Comparison of ENCODE assay signal across 1 cellular context in the genomic region with DNA sequence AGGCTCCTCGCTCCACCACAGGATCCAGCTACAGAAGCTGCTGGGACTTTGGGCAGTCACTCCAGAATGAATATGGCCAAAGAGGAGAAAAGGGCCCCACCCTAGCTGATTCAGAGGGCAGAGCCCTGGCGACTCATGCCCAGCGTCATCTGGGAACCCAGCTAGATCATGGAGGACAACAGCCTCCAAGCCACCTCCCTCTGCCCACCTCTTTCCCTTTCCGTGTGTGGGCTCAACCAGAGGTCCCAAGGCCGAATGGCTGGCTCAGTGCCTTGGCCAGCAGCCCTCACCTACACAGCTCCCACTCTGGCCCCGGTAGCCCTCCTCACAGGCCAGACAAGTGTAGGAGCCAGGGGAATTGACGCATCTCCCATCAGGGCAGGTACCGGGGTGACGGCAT.
A peak's percentile ranks its signal among the peaks of the same experiment; 100 is the strongest.
TF ChIP-seq lines count a peak whose summit lies in the region.

No MANE protein-coding gene starts in this region.

TF ChIP-seq in HEK293, 187 proteins besides CTCF, POLR2A, EP300 and RAD21 (continued from another document):
- TF ChIP-seq ZNF501 (tag by site-specific recombination; IDR thresholded peaks at IDR 0.05) (no peak), ZNF112 (tag by site-specific recombination; IDR thresholded peaks at IDR 0.05) (no peak), BCL11B (tag by site-specific recombination; IDR thresholded peaks at IDR 0.05; ENCODE audit: low read depth) (no peak), YY2 (tag by site-specific recombination; IDR thresholded peaks at IDR 0.05) (no peak), WT1 (tag by site-specific recombination; IDR thresholded peaks at IDR 0.05) (no peak), EGR2 (tag by site-specific recombination; IDR thresholded peaks at IDR 0.05; ENCODE audit: low read depth) (peak; percentile 75), ZBTB7A (tag by site-specific recombination; IDR thresholded peaks at IDR 0.05; ENCODE audit: low read depth) (no peak), ZNF473 (tag by site-specific recombination; IDR thresholded peaks at IDR 0.05) (no peak)
- TF ChIP-seq, protein P1, sequence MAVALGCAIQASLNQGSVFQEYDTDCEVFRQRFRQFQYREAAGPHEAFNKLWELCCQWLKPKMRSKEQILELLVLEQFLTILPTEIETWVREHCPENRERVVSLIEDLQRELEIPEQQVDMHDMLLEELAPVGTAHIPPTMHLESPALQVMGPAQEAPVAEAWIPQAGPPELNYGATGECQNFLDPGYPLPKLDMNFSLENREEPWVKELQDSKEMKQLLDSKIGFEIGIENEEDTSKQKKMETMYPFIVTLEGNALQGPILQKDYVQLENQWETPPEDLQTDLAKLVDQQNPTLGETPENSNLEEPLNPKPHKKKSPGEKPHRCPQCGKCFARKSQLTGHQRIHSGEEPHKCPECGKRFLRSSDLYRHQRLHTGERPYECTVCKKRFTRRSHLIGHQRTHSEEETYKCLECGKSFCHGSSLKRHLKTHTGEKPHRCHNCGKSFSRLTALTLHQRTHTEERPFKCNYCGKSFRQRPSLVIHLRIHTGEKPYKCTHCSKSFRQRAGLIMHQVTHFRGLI (tag by site-specific recombination; IDR thresholded peaks at IDR 0.05) = no peak
